12 cellular contexts compared by ENCODE assay signal in genomic region chr1:61334718-61335589, GRCh38.
A peak's percentile ranks its signal among the peaks of the same experiment; 100 is the strongest.
DNase-seq lines count a peak whose midpoint lies in the region; ATAC-seq and TF ChIP-seq lines count a peak whose summit lies in the region.
"Had no signal": no experiment of that assay in that cellular context is flagged by ENCODE, and none has a peak within 500 bp of the region (broad histone marks: within the 10 kb centered on the region; RNA-seq: fewer than 3 reads in every experiment).

No MANE protein-coding gene starts in this region.

- H3K27ac Mint-ChIP-seq in naive thymus-derived CD8-positive, alpha-beta T cell = peak overlapping the region in 1 of 10 donors; percentile 39
- H3K27ac Mint-ChIP-seq: activated CD4-positive, alpha-beta memory T cell treated with anti-CD3 and anti-CD28 coated beads for 36 hours had no signal

- H3K27me3 Mint-ChIP-seq in naive thymus-derived CD8-positive, alpha-beta T cell = peaks cover 0 to 1% (median 0%) of the 10 kb centered on the region in 5 donors

- TF ChIP-seq CTCF in hepatocyte (IDR thresholded peaks at IDR 0.05; ENCODE audit: poor library complexity) (no peak), smooth muscle cell (IDR thresholded peaks at IDR 0.05; ENCODE audit: borderline replicate concordance, insufficient read depth, poor library complexity, severe bottlenecking) (no peak)

- peaks cover 0 to 8% (median 0%) of the 10 kb centered on the region in 3 donors for H3K36me3 Mint-ChIP-seq in naive thymus-derived CD8-positive, alpha-beta T cell

- no peaks in the 10 kb centered on the region for H3K9me3 Mint-ChIP-seq in naive thymus-derived CD8-positive, alpha-beta T cell
- H3K9me3 Mint-ChIP-seq: activated CD4-positive, alpha-beta memory T cell treated with anti-CD3 and anti-CD28 coated beads for 36 hours had no signal

- H4K20me1 ChIP-seq in hepatocyte (ENCODE audit: insufficient read depth, poor library complexity, severe bottlenecking) = no peaks in the 10 kb centered on the region
- H4K20me1 ChIP-seq in smooth muscle cell (ENCODE audit: low read depth) = no peaks in the 10 kb centered on the region

- H3K9ac ChIP-seq in smooth muscle cell (ENCODE audit: low read depth) = no peak overlapping the region

- DNase-seq in NCI-H446 treated with DMSO at 0.1 percent for 48 hours (lab: John Stamatoyannopoulos, UW) (peak; percentile 65), caudate nucleus (lab: John Stamatoyannopoulos, UW) (peak in 8 of 61 donors; percentile 1 to 11 (median 6)), hepatocyte (ENCODE audit: low spot score) (peak; percentile 67), smooth muscle cell (lab: John Stamatoyannopoulos, UW; ENCODE audit: unreplicated experiment) (no peak)
- DNase-seq in naive thymus-derived CD8-positive, alpha-beta T cell = no peak
- DNase-seq: activated CD4-positive, alpha-beta memory T cell treated with anti-CD3 and anti-CD28 coated beads for 36 hours; IMR-90; NCI-H748 treated with DMSO at 0.1 percent for 48 hours; SIG-M5 had no signal

- no peaks in the 10 kb centered on the region for H3K36me3 ChIP-seq in hepatocyte (replicated peaks; ENCODE audit: insufficient read depth, low read depth)
- no peaks in the 10 kb centered on the region for H3K36me3 ChIP-seq in smooth muscle cell (ENCODE audit: low read depth)

- H3K4me1 ChIP-seq in hepatocyte (ENCODE audit: insufficient read depth) (peaks cover 14% of the 10 kb centered on the region), smooth muscle cell (ENCODE audit: low read depth) (peaks cover 15% of the 10 kb centered on the region)

- H3K9me3 ChIP-seq in hepatocyte (ENCODE audit: low read depth) = no peaks in the 10 kb centered on the region
- no peaks in the 10 kb centered on the region for H3K9me3 ChIP-seq in smooth muscle cell (replicated peaks; ENCODE audit: low read depth)

- H3F3A ChIP-seq in smooth muscle cell (ENCODE audit: low read depth) = peaks cover 11% of the 10 kb centered on the region

- H3K4me3 ChIP-seq in hepatocyte = no peak overlapping the region
- H3K4me3 ChIP-seq in smooth muscle cell = no peak overlapping the region

- ATAC-seq in GM18861 (IDR thresholded peaks at IDR 0.05; ENCODE audit: unreplicated experiment) = no peak
- no peak for ATAC-seq in GM19463 (IDR thresholded peaks at IDR 0.05; ENCODE audit: unreplicated experiment)
- no peak for ATAC-seq in HG03175 (IDR thresholded peaks at IDR 0.05; ENCODE audit: unreplicated experiment)
- no peak for ATAC-seq in naive thymus-derived CD8-positive, alpha-beta T cell

- no peaks in the 10 kb centered on the region for H3K4me1 Mint-ChIP-seq in naive thymus-derived CD8-positive, alpha-beta T cell

- POLR2A ChIA-PET in naive thymus-derived CD8-positive, alpha-beta T cell (lab: Charles Lee) = no interaction called here

- WGBS in hepatocyte (ENCODE audit: low lambda C conversion rate, missing lambda C conversion rate) = 69% methylated on average over 14 of the region's 14 CpGs
- 55% methylated on average over 14 of the region's 14 CpGs for WGBS in smooth muscle cell (ENCODE audit: low lambda C conversion rate)

- H3K27ac ChIP-seq in caudate nucleus (ENCODE audit: low read depth, low read length) (peak overlapping the region; percentile 55), hepatocyte (peak overlapping the region; percentile 47), smooth muscle cell (ENCODE audit: low read depth) (no peak overlapping the region)

- H3K9me2 ChIP-seq in hepatocyte (replicated peaks; ENCODE audit: insufficient read depth) = no peaks in the 10 kb centered on the region

- H3K27me3 ChIP-seq in hepatocyte = no peaks in the 10 kb centered on the region
- H3K27me3 ChIP-seq in smooth muscle cell (ENCODE audit: low read depth) = no peaks in the 10 kb centered on the region

- H2AFZ ChIP-seq in hepatocyte = no peak overlapping the region
- no peak overlapping the region for H2AFZ ChIP-seq in smooth muscle cell (ENCODE audit: low read depth)

- no peak overlapping the region for H3K4me3 Mint-ChIP-seq in naive thymus-derived CD8-positive, alpha-beta T cell
- H3K4me3 Mint-ChIP-seq: activated CD4-positive, alpha-beta memory T cell treated with anti-CD3 and anti-CD28 coated beads for 36 hours had no signal

- H3K79me2 ChIP-seq in hepatocyte (peaks cover 3% of the 10 kb centered on the region), smooth muscle cell (ENCODE audit: low read depth) (no peaks in the 10 kb centered on the region)

- H3K4me2 ChIP-seq in hepatocyte (no peak overlapping the region), smooth muscle cell (peak overlapping the region; percentile 29)

Comparison
In these comparisons a context has a peak if more than half of its experiments do, and no peak if none do; other contexts are left out.
1. DNase-seq: peak in NCI-H446 treated with DMSO at 0.1 percent for 48 hours (single experiment) and hepatocyte (single experiment); none in smooth muscle cell (single experiment) and naive thymus-derived CD8-positive, alpha-beta T cell (0 of 10).